Comparison of ENCODE assay signal across 1 cellular context in the genomic region with DNA sequence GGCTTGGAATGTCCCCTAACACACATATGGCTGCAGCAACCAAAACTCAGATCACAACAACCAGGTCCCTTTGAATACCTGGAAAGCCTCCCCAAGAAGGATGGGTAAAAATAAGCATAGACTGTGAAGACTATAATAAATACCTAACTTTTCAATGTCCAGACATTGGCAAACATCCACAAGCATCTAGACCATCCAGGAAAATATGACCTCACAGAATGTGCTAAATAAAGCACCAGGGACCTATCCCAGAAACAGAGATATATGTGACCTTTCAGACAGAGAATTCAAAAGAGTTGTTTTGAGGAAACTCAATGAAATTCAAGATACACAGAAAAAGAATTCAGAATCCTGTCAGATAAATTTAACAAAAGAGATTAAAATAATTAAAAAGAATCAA.
TF ChIP-seq lines count a peak whose summit lies in the region.

No MANE protein-coding gene starts in this region.

TF ChIP-seq in IMR-90, 13 proteins besides CTCF, POLR2A, EP300 and RAD21 (continued from another document):
- TF ChIP-seq NFE2L2 (IDR thresholded peaks at IDR 0.05; ENCODE audit: low read depth, low read length) (no peak), SMC3 (IDR thresholded peaks at IDR 0.05; ENCODE audit: low read depth, low read length) (no peak)
